In the genomic region with DNA sequence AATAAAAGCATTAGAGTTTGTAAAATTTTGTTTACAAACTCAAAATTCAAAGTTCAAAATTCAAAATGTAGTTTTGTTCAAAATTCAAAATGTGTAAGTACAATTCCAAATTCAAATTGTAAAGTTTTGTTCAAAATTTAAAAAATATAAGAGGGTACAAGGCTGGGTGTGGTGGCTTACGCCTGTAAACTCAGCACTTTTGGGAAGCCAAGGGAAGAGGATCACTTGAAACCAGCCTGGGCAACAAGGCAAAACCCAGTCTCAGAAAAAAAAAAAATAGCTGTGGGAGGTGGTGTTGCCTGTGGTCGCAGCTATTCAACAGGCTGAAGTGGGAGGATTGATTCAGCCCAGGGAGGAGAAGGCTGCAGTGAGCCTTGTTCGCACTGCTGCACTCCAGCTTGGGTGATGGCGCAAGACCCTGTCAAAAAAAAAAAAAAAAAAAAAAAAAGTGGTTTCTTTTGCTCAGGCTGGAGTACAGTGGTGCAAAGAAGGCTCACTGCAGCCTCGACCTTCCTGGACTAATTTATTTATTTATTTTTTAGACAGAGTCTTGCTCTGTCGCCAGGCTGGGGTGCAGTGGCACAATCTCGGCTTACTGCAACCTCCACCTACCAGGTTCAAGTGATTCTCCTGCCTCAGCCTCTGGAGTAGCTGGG, we compare ENCODE assay signal across 1 cellular context.
TF ChIP-seq lines count a peak whose summit lies in the region.

No MANE protein-coding gene starts in this region.

TF ChIP-seq in HepG2, 621 proteins besides CTCF, POLR2A, EP300 and RAD21 (continues in another document):
- TF ChIP-seq, protein P1, sequence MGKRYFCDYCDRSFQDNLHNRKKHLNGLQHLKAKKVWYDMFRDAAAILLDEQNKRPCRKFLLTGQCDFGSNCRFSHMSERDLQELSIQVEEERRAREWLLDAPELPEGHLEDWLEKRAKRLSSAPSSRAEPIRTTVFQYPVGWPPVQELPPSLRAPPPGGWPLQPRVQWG (CRISPR knock-in tag; IDR thresholded peaks at IDR 0.05; ENCODE audit: borderline replicate concordance, low read depth): no peak
- TF ChIP-seq STAG1 (CRISPR knock-in tag; IDR thresholded peaks at IDR 0.05) (peak; percentile 27; the same call in 1 of the 2 replicates), ZNF768 (CRISPR knock-in tag; IDR thresholded peaks at IDR 0.05) (no peak), ZNF34 (CRISPR knock-in tag; IDR thresholded peaks at IDR 0.05; ENCODE audit: borderline replicate concordance) (no peak), SMARCE1 (IDR thresholded peaks at IDR 0.05; ENCODE audit: borderline replicate concordance) (no peak), ZBTB3 (CRISPR knock-in tag; IDR thresholded peaks at IDR 0.05; ENCODE audit: borderline replicate concordance, low read depth) (peak; percentile 74; the same call in 1 of the 2 replicates), ZNF337 (CRISPR knock-in tag; IDR thresholded peaks at IDR 0.05; ENCODE audit: borderline replicate concordance, low read depth) (no peak), ZNF556 (CRISPR knock-in tag; IDR thresholded peaks at IDR 0.05; ENCODE audit: borderline replicate concordance) (no peak), RNF2 (conservative IDR thresholded peaks at IDR 0.05; ENCODE audit: low read depth) (no peak), SALL1 (CRISPR knock-in tag; IDR thresholded peaks at IDR 0.05) (peak; percentile 14; the same call in 1 of the 2 replicates), PAWR (CRISPR knock-in tag; IDR thresholded peaks at IDR 0.05; ENCODE audit: borderline replicate concordance) (no peak), ATF6 (CRISPR knock-in tag; conservative IDR thresholded peaks at IDR 0.05) (no peak), NR2F1 (CRISPR knock-in tag; IDR thresholded peaks at IDR 0.05) (no peak), HNF1B (CRISPR knock-in tag; IDR thresholded peaks at IDR 0.05) (no peak), FOXA3 (CRISPR knock-in tag; IDR thresholded peaks at IDR 0.05) (no peak), FOXA1 (IDR thresholded peaks at IDR 0.05) (no peak), FOXA1 (CRISPR knock-in tag; IDR thresholded peaks at IDR 0.05) (no peak), LCORL (IDR thresholded peaks at IDR 0.05) (no peak), LCORL (CRISPR knock-in tag; IDR thresholded peaks at IDR 0.05) (peak; percentile 19; the same call in 1 of the 2 replicates), ZNF431 (CRISPR knock-in tag; IDR thresholded peaks at IDR 0.05; ENCODE audit: borderline replicate concordance, low read depth) (no peak), KAT8 (CRISPR knock-in tag; IDR thresholded peaks at IDR 0.05) (no peak), ZNF264 (CRISPR knock-in tag; IDR thresholded peaks at IDR 0.05) (peak; percentile 44; the same call in 1 of the 2 replicates), SRSF9 (IDR thresholded peaks at IDR 0.05; ENCODE audit: borderline replicate concordance, insufficient read depth, low read depth, low read length, poor library complexity, severe bottlenecking) (no peak), GPBP1L1 (CRISPR knock-in tag; IDR thresholded peaks at IDR 0.05) (no peak), ZNF737 (CRISPR knock-in tag; IDR thresholded peaks at IDR 0.05; ENCODE audit: borderline replicate concordance) (no peak), XBP1 (CRISPR knock-in tag; IDR thresholded peaks at IDR 0.05) (no peak), NFIC (IDR thresholded peaks at IDR 0.05; ENCODE audit: low read length) (no peak), ZNF292 (CRISPR knock-in tag; IDR thresholded peaks at IDR 0.05; ENCODE audit: borderline replicate concordance, low read depth) (peak; percentile 45; the same call in 1 of the 2 replicates), ZFP41 (CRISPR knock-in tag; IDR thresholded peaks at IDR 0.05; ENCODE audit: borderline replicate concordance) (no peak), ZNF713 (CRISPR knock-in tag; IDR thresholded peaks at IDR 0.05) (no peak), ZFP82 (CRISPR knock-in tag; IDR thresholded peaks at IDR 0.05; ENCODE audit: borderline replicate concordance) (no peak), ZBTB40 (IDR thresholded peaks at IDR 0.05) (no peak), ZBTB40 (CRISPR knock-in tag; IDR thresholded peaks at IDR 0.05) (peak; percentile 7; the same call in 1 of the 2 replicates), ZBTB42 (CRISPR knock-in tag; IDR thresholded peaks at IDR 0.05) (no peak), ZNF572 (CRISPR knock-in tag; IDR thresholded peaks at IDR 0.05) (no peak)
- TF ChIP-seq, protein P2, sequence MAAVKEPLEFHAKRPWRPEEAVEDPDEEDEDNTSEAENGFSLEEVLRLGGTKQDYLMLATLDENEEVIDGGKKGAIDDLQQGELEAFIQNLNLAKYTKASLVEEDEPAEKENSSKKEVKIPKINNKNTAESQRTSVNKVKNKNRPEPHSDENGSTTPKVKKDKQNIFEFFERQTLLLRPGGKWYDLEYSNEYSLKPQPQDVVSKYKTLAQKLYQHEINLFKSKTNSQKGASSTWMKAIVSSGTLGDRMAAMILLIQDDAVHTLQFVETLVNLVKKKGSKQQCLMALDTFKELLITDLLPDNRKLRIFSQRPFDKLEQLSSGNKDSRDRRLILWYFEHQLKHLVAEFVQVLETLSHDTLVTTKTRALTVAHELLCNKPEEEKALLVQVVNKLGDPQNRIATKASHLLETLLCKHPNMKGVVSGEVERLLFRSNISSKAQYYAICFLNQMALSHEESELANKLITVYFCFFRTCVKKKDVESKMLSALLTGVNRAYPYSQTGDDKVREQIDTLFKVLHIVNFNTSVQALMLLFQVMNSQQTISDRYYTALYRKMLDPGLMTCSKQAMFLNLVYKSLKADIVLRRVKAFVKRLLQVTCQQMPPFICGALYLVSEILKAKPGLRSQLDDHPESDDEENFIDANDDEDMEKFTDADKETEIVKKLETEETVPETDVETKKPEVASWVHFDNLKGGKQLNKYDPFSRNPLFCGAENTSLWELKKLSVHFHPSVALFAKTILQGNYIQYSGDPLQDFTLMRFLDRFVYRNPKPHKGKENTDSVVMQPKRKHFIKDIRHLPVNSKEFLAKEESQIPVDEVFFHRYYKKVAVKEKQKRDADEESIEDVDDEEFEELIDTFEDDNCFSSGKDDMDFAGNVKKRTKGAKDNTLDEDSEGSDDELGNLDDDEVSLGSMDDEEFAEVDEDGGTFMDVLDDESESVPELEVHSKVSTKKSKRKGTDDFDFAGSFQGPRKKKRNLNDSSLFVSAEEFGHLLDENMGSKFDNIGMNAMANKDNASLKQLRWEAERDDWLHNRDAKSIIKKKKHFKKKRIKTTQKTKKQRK (IDR thresholded peaks at IDR 0.05; ENCODE audit: low read length): no peak
- TF ChIP-seq, protein P3, sequence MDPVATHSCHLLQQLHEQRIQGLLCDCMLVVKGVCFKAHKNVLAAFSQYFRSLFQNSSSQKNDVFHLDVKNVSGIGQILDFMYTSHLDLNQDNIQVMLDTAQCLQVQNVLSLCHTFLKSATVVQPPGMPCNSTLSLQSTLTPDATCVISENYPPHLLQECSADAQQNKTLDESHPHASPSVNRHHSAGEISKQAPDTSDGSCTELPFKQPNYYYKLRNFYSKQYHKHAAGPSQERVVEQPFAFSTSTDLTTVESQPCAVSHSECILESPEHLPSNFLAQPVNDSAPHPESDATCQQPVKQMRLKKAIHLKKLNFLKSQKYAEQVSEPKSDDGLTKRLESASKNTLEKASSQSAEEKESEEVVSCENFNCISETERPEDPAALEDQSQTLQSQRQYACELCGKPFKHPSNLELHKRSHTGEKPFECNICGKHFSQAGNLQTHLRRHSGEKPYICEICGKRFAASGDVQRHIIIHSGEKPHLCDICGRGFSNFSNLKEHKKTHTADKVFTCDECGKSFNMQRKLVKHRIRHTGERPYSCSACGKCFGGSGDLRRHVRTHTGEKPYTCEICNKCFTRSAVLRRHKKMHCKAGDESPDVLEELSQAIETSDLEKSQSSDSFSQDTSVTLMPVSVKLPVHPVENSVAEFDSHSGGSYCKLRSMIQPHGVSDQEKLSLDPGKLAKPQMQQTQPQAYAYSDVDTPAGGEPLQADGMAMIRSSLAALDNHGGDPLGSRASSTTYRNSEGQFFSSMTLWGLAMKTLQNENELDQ (CRISPR knock-in tag; IDR thresholded peaks at IDR 0.05; ENCODE audit: borderline replicate concordance): no peak
